Comparison of ENCODE assay signal across 8 cellular contexts in the genomic region with DNA sequence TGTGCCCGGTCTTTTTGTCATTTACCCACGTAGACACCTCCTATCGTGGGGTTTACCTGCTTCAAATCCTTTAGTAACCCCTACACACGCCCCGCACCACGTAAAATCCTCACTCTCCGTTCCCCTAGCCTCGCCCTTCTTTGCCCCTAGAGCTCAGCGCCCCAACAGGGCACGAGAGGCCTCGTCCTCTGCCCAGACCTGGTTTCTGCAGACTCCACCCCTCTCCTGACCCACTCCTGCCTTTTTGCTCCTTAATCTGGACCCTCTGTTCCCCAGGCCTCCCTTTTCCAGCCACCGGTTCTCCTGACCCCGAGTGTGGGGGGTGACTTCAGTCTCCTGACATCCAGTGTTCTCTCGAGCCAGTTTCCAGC. TPM values are rescaled to one million over a fixed set of nuclear protein-coding genes. Genes with fewer than 3 reads are reported as not detected.
A peak's percentile ranks its signal among the peaks of the same experiment; 100 is the strongest.
DNase-seq lines count a peak whose midpoint lies in the region; ATAC-seq and TF ChIP-seq lines count a peak whose summit lies in the region.

No MANE protein-coding gene starts in this region.

- intact Hi-C loops in Panc1 (cut with micrococcal nuclease; ENCODE audit: unreplicated experiment), result no loop called here
- intact Hi-C loops in dorsolateral prefrontal cortex (cut with DNase I), result loop anchor here in 1 of 2 donors (5.0 kb wide), 2 partner anchors 54 to 61 kb away; a partner anchor contains a TSS

- DNase-seq in activated T-cell treated with anti-CD3 and anti-CD28 coated beads, Interleukin-2, amount 50 U/mL, for 24 hours, result no peak
- DNase-seq in activated T-cell treated with anti-CD3 and anti-CD28 coated beads, Interleukin-2, amount 50 U/mL, for 1 hour, result no peak
- DNase-seq in Panc1 (ENCODE audit: low read depth, low spot score) (no peak), dorsolateral prefrontal cortex (peak in 1 of 10 donors; percentile 9), retina (no peak)

- peaks cover 20% of the 10 kb centered on the region for H3K4me1 Mint-ChIP-seq in activated T-cell treated with anti-CD3 and anti-CD28 coated beads, Interleukin-2, amount 50 U/mL, for 24 hours (ENCODE audit: low read depth)

- ATAC-seq in Panc1 (peak; percentile 65), HG03045 (IDR thresholded peaks at IDR 0.05; ENCODE audit: unreplicated experiment) (no peak), GM19023 (IDR thresholded peaks at IDR 0.05; ENCODE audit: unreplicated experiment) (no peak)

- H3K27ac ChIP-seq in Panc1 (ENCODE audit: low read length), result peak overlapping the region; percentile 85
- H3K27ac ChIP-seq in dorsolateral prefrontal cortex, result peak overlapping the region in 50 of 59 donors; percentile 18 to 85 (median 69)

- no TSS peak for BruUV-seq in Panc1 (replicated peaks; lab: Mats Ljungman, UMichigan)

- H3K36me3 ChIP-seq in Panc1 (ENCODE audit: control insufficient read depth, insufficient read depth, low read length) (no peaks in the 10 kb centered on the region), mucosa of stomach (ENCODE audit: control insufficient read depth, insufficient read depth, low read length) (no peaks in the 10 kb centered on the region)

- H3K27ac Mint-ChIP-seq in activated T-cell treated with anti-CD3 and anti-CD28 coated beads, Interleukin-2, amount 50 U/mL, for 24 hours, result peak overlapping the region; percentile 87

- POLR2A ChIA-PET in Panc1 (lab: Charles Lee), result no interaction called here

- peaks cover 64% of the 10 kb centered on the region for H3K9me3 Mint-ChIP-seq in activated T-cell treated with anti-CD3 and anti-CD28 coated beads, Interleukin-2, amount 50 U/mL, for 24 hours

- peaks cover 88% of the 10 kb centered on the region for H3K36me3 Mint-ChIP-seq in activated T-cell treated with anti-CD3 and anti-CD28 coated beads, Interleukin-2, amount 50 U/mL, for 24 hours (ENCODE audit: low read depth)

- in situ Hi-C loops in Panc1 (cut with HindIII; ENCODE audit: low pct_unique_long_range_greater_than_20kb, low sequenced_read_pairs), result no loop called here

- H3K4me3 Mint-ChIP-seq in activated T-cell treated with anti-CD3 and anti-CD28 coated beads, Interleukin-2, amount 50 U/mL, for 24 hours, result peak overlapping the region; percentile 82

- peak overlapping the region; percentile 71 for H3K9ac ChIP-seq in mucosa of stomach (ENCODE audit: low read length)

- no peaks in the 10 kb centered on the region for H3K27me3 ChIP-seq in Panc1 (ENCODE audit: control insufficient read depth, insufficient read depth, low read length)
- H3K27me3 ChIP-seq in dorsolateral prefrontal cortex, result no peaks in the 10 kb centered on the region
- H3K27me3 ChIP-seq in mucosa of stomach (ENCODE audit: control insufficient read depth, insufficient read depth, low read length), result no peaks in the 10 kb centered on the region

- H3K27me3 Mint-ChIP-seq in activated T-cell treated with anti-CD3 and anti-CD28 coated beads, Interleukin-2, amount 50 U/mL, for 24 hours, result no peaks in the 10 kb centered on the region

- H3K4me3 ChIP-seq in Panc1 (ENCODE audit: low read depth in 2 of 2, low read length in 2 of 2) (peak overlapping the region; percentile 63 to 82), dorsolateral prefrontal cortex (peak overlapping the region; percentile 57 to 97 (median 84)), mucosa of stomach (ENCODE audit: low read length) (peak overlapping the region; percentile 100)

- H3K4me1 ChIP-seq in Panc1 (ENCODE audit: control insufficient read depth, insufficient read depth, low read length) (no peaks in the 10 kb centered on the region), mucosa of stomach (ENCODE audit: control insufficient read depth, insufficient read depth, low read length) (peaks cover 14% of the 10 kb centered on the region)

- CTCF ChIA-PET in Panc1 (lab: Charles Lee), result no interaction called here

- peaks cover 11% of the 10 kb centered on the region; the same call in 1 of the 2 replicates for H3K9me3 ChIP-seq in Panc1 (ENCODE audit: control insufficient read depth, insufficient read depth, low read depth, low read length)
- peaks cover 10% of the 10 kb centered on the region for H3K9me3 ChIP-seq in mucosa of stomach (ENCODE audit: control insufficient read depth, low read length)

- no peak for TF ChIP-seq CTCF in Panc1 (IDR thresholded peaks at IDR 0.05)
- no peak for TF ChIP-seq CTCF in dorsolateral prefrontal cortex (IDR thresholded peaks at IDR 0.05 in 54 of 56, conservative IDR thresholded peaks at IDR 0.05 in 2 of 56; ENCODE audit: low read depth in 1 of 56, partially characterized antibody in 56 of 56)

RNA-seq across cellular contexts. Expression of a gene that starts 0.4 kb away (rescaled TPM):
- total RNA-seq in Panc1 (2021; ENCODE audit: unreplicated experiment) (9.3 TPM), dorsolateral prefrontal cortex (100 to 1,000 TPM in 1 of 120 experiments, 10 to 100 TPM in 119; 47.0 to 103 (median 71.7) TPM)
- 4.1 TPM for polyA plus RNA-seq in Panc1 (2012; ENCODE audit: insufficient read length)

RNA-seq across cellular contexts. Expression of a gene that starts 28.4 kb away (rescaled TPM):
- total RNA-seq in Panc1 (2021; ENCODE audit: unreplicated experiment) (10.9 TPM), dorsolateral prefrontal cortex (10 to 100 TPM; 22.0 to 43.6 (median 31.5) TPM)
- 12.1 TPM for polyA plus RNA-seq in Panc1 (2012; ENCODE audit: insufficient read length)

RNA-seq across cellular contexts. Expression of a gene that starts 30.9 kb away (rescaled TPM):
- total RNA-seq in Panc1 (2021; ENCODE audit: unreplicated experiment) (not detected), dorsolateral prefrontal cortex (1 to 10 TPM; 1.3 to 9.5 (median 4.3) TPM)
- polyA plus RNA-seq in Panc1 (2012; ENCODE audit: insufficient read length), result 0.31 TPM

RNA-seq across cellular contexts. Expression of a gene that starts 55.3 kb away (rescaled TPM):
- total RNA-seq in Panc1 (2021; ENCODE audit: unreplicated experiment) (not detected), dorsolateral prefrontal cortex (1 to 10 TPM; 1.8 to 7.7 (median 3.4) TPM)
- polyA plus RNA-seq in Panc1 (2012; ENCODE audit: insufficient read length), result not detected
